Comparison of ENCODE assay signal across 9 cellular contexts in the genomic region with DNA sequence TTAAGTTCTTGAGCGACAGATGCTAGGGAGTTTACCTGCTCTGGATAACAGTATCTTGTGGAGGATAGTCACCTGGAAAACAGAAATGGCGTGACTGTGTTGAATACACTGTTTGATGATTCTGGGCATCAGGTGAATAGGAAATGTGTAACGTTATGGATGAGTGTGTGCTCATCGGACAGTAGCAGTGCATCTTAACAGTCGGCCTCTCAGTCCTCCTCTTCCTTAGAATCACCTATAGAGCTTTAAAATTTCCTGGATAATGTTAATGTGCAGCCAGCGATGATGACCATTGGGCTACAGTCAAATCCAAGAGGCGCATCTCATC.
DNase-seq lines count a peak whose midpoint lies in the region; ATAC-seq, FAIRE-seq and TF ChIP-seq lines count a peak whose summit lies in the region.
"Had no signal": no experiment of that assay in that cellular context is flagged by ENCODE, and none has a peak within 500 bp of the region (broad histone marks: within the 10 kb centered on the region; RNA-seq: fewer than 3 reads in every experiment).

No MANE protein-coding gene starts in this region.

- H3K9me3 Mint-ChIP-seq in Caco-2 (ENCODE audit: unreplicated experiment) (no peaks in the 10 kb centered on the region), IgD-negative memory B cell (no peaks in the 10 kb centered on the region)
- H3K9me3 Mint-ChIP-seq in naive thymus-derived CD8-positive, alpha-beta T cell, result no peaks in the 10 kb centered on the region

- peaks cover 6% of the 10 kb centered on the region for H3K4me1 Mint-ChIP-seq in Caco-2 (ENCODE audit: low read depth, unreplicated experiment)
- peaks cover 16 to 26% (median 20%) of the 10 kb centered on the region in 3 donors for H3K4me1 Mint-ChIP-seq in IgD-negative memory B cell
- peaks cover 10 to 36% (median 31%) of the 10 kb centered on the region in 4 donors for H3K4me1 Mint-ChIP-seq in naive thymus-derived CD8-positive, alpha-beta T cell

- no peak for FAIRE-seq in bronchial epithelial cell (lab: Jason Lieb, UNC)
- no peak for FAIRE-seq in HTR-8/SVneo (lab: Jason Lieb, UNC)

- H3K36me3 Mint-ChIP-seq in Caco-2 (ENCODE audit: insufficient read depth, unreplicated experiment), result peaks cover 9% of the 10 kb centered on the region
- H3K36me3 Mint-ChIP-seq in IgD-negative memory B cell, result peaks cover 3% of the 10 kb centered on the region
- H3K36me3 Mint-ChIP-seq in naive thymus-derived CD8-positive, alpha-beta T cell, result peaks cover 0 to 5% (median 3%) of the 10 kb centered on the region in 3 donors

- peak overlapping the region; percentile 95 for H3K4me3 Mint-ChIP-seq in Caco-2 (ENCODE audit: unreplicated experiment)
- peak overlapping the region; percentile 93 to 98 (median 94) for H3K4me3 Mint-ChIP-seq in IgD-negative memory B cell
- peak overlapping the region; percentile 94 to 99 (median 98) for H3K4me3 Mint-ChIP-seq in naive thymus-derived CD8-positive, alpha-beta T cell

- no peaks in the 10 kb centered on the region for H3K9me3 ChIP-seq in Caco-2
- H3K9me3 ChIP-seq: sigmoid colon had no signal

- H3K4me3 ChIP-seq in Caco-2 (ENCODE audit: low read depth, low read length), result peak overlapping the region; percentile 63
- peak overlapping the region; percentile 79 for H3K4me3 ChIP-seq in bronchial epithelial cell (ENCODE audit: low read depth, low read length)

- TF ChIP-seq CTCF in Caco-2 (IDR thresholded peaks at IDR 0.05; ENCODE audit: insufficient read depth in 1 of 2, low read depth in 1 of 2, low read length in 1 of 2, severe bottlenecking in 1 of 2, unreplicated experiment in 1 of 2) (no peak), bronchial epithelial cell (IDR thresholded peaks at IDR 0.05; ENCODE audit: insufficient read depth, low read length, severe bottlenecking) (no peak)

- POLR2A ChIA-PET in Caco-2 (lab: Charles Lee), result interaction anchor here (0.6 kb wide), 2 partner anchors 560 to 1171 kb away, joined by 3 read pairs; no protein-coding TSS in a partner anchor
- POLR2A ChIA-PET in naive thymus-derived CD8-positive, alpha-beta T cell (lab: Charles Lee), result interaction anchor here (1.1 kb wide), 2 partner anchors 60 to 221 kb away, joined by 3 read pairs; a partner anchor contains a TSS

- H3K27me3 ChIP-seq in Caco-2 (replicated peaks; ENCODE audit: control insufficient read depth, insufficient read depth, low read length) (no peaks in the 10 kb centered on the region), bronchial epithelial cell (ENCODE audit: control insufficient read depth, insufficient read depth, low read length) (no peaks in the 10 kb centered on the region)

- CTCF ChIA-PET in Caco-2 (lab: Charles Lee), result interaction anchor here (0.9 kb wide), 1 partner anchor 58 kb away, joined by 3 read pairs; no protein-coding TSS in a partner anchor

- ATAC-seq in naive thymus-derived CD8-positive, alpha-beta T cell, result no peak
- ATAC-seq in HG03139 (IDR thresholded peaks at IDR 0.05; ENCODE audit: unreplicated experiment), result no peak
- no peak for ATAC-seq in GM18870 (IDR thresholded peaks at IDR 0.05; ENCODE audit: unreplicated experiment)

- 0 out of 2 replicates have a peak, but pooled peaks cover 3% of the 10 kb centered on the region for H3K4me1 ChIP-seq in Caco-2

- H3K36me3 ChIP-seq in Caco-2 (ENCODE audit: control insufficient read depth, insufficient read depth, low read length) (no peaks in the 10 kb centered on the region), bronchial epithelial cell (ENCODE audit: control insufficient read depth, insufficient read depth, low read length) (no peaks in the 10 kb centered on the region)
- H3K36me3 ChIP-seq: sigmoid colon had no signal

- H3K27me3 Mint-ChIP-seq in Caco-2 (ENCODE audit: insufficient read depth, unreplicated experiment), result no peaks in the 10 kb centered on the region
- no peaks in the 10 kb centered on the region for H3K27me3 Mint-ChIP-seq in IgD-negative memory B cell
- peaks cover 0 to 4% (median 0%) of the 10 kb centered on the region in 5 donors for H3K27me3 Mint-ChIP-seq in naive thymus-derived CD8-positive, alpha-beta T cell

- DNase-seq in Caco-2 (no peak), bronchial epithelial cell (ENCODE audit: low read depth) (no peak), HTR-8/SVneo (ENCODE audit: insufficient read length, low spot score) (no peak)
- no peak for DNase-seq in naive thymus-derived CD8-positive, alpha-beta T cell
- no peak for DNase-seq in stimulated activated CD4-positive, alpha-beta T cell treated with anti-CD3 and anti-CD28 coated beads, Interleukin-4, amount 100 ng/mL, for 1 hour
- DNase-seq: sigmoid colon had no signal

- intact Hi-C loops in Caco-2 (cut with micrococcal nuclease; ENCODE audit: unreplicated experiment), result loop anchor here (1.0 kb wide), 1 partner anchor 58 kb away; no protein-coding TSS in a partner anchor

- H3K27ac Mint-ChIP-seq in Caco-2 (ENCODE audit: unreplicated experiment), result peak overlapping the region; percentile 91
- H3K27ac Mint-ChIP-seq in IgD-negative memory B cell, result peak overlapping the region in 1 of 3 donors; percentile 35
- peak overlapping the region in 9 of 10 donors; percentile 59 to 94 (median 91) for H3K27ac Mint-ChIP-seq in naive thymus-derived CD8-positive, alpha-beta T cell

- BruUV-seq in Caco-2 (replicated peaks; lab: Mats Ljungman, UMichigan), result no TSS peak
